In genomic region chr15:76930831-76931396, GRCh38 we compare ENCODE assay signal across 8 cellular contexts. TPM values are rescaled to one million over a fixed set of nuclear protein-coding genes. Genes with fewer than 3 reads are reported as not detected.
DNase-seq lines count a peak whose midpoint lies in the region; ATAC-seq and TF ChIP-seq lines count a peak whose summit lies in the region.

No MANE protein-coding gene starts in this region.

- H3K27ac ChIP-seq in CD4-positive, alpha-beta T cell (ENCODE audit: low read depth, low read length), result no peak overlapping the region

- no peak for TF ChIP-seq CTCF in CD4-positive, alpha-beta T cell (IDR thresholded peaks at IDR 0.05)
- TF ChIP-seq CTCF in chondrocyte (IDR thresholded peaks at IDR 0.05), result no peak

- peaks cover 34% of the 10 kb centered on the region for H3K36me3 Mint-ChIP-seq in CD4-positive, alpha-beta T cell (ENCODE audit: low read depth)
- H3K36me3 Mint-ChIP-seq in chondrocyte (ENCODE audit: low read depth), result peaks cover 5% of the 10 kb centered on the region
- peaks cover 9% of the 10 kb centered on the region for H3K36me3 Mint-ChIP-seq in natural killer cell treated with Interleukin-12 subunit alpha and Interleukin-12 subunit beta and Interleukin-15 and Interleukin-18, amount 100 ng/mL, for 72 hours

- CTCF ChIA-PET in CD4-positive, alpha-beta T cell (lab: Charles Lee), result no interaction called here

- no peaks in the 10 kb centered on the region for H3K9me3 Mint-ChIP-seq in CD4-positive, alpha-beta T cell
- H3K9me3 Mint-ChIP-seq in chondrocyte (ENCODE audit: low read depth), result no peaks in the 10 kb centered on the region
- no peaks in the 10 kb centered on the region for H3K9me3 Mint-ChIP-seq in natural killer cell treated with Interleukin-12 subunit alpha and Interleukin-12 subunit beta and Interleukin-15 and Interleukin-18, amount 100 ng/mL, for 72 hours

- H3K27ac Mint-ChIP-seq in CD4-positive, alpha-beta T cell, result peak overlapping the region; percentile 91
- peak overlapping the region; percentile 19 for H3K27ac Mint-ChIP-seq in chondrocyte (ENCODE audit: unreplicated experiment)
- H3K27ac Mint-ChIP-seq in natural killer cell treated with Interleukin-12 subunit alpha and Interleukin-12 subunit beta and Interleukin-15 and Interleukin-18, amount 100 ng/mL, for 72 hours, result peak overlapping the region; percentile 69 to 87

- peaks cover 7% of the 10 kb centered on the region for H3K27me3 Mint-ChIP-seq in CD4-positive, alpha-beta T cell
- peaks cover 6% of the 10 kb centered on the region for H3K27me3 Mint-ChIP-seq in chondrocyte (ENCODE audit: low read depth)
- peaks cover 0 to 5% of the 10 kb centered on the region in 2 donors for H3K27me3 Mint-ChIP-seq in natural killer cell treated with Interleukin-12 subunit alpha and Interleukin-12 subunit beta and Interleukin-15 and Interleukin-18, amount 100 ng/mL, for 72 hours

- intact Hi-C loops in CD4-positive, alpha-beta T cell (cut with DNase I, micrococcal nuclease), result loop anchor here (1.0 to 10.0 kb wide), 6 partner anchors 26 to 1506 kb away; partner anchors contain the start of genes PSTPIP1 (in 2 of the 2), SCAPER (in 2 of the 2), HMG20A (in 1 of the 2) and IREB2 (in 1 of the 2)

- POLR2A ChIA-PET in CD4-positive, alpha-beta T cell (lab: Charles Lee), result interaction anchor here (1.0 to 3.2 kb wide), 9 partner anchors 12 to 83 kb away, joined by 3 to 51 read pairs (median 4); partner anchors contain the start of genes PSTPIP1 and SCAPER

- no peaks in the 10 kb centered on the region for H3K9me3 ChIP-seq in CD4-positive, alpha-beta T cell (ENCODE audit: control insufficient read depth, low read length)

- peaks cover 41% of the 10 kb centered on the region for H3K4me1 Mint-ChIP-seq in CD4-positive, alpha-beta T cell (ENCODE audit: low read depth)
- peaks cover 17% of the 10 kb centered on the region for H3K4me1 Mint-ChIP-seq in chondrocyte (ENCODE audit: low read depth)
- peaks cover 14 to 18% of the 10 kb centered on the region in 2 donors for H3K4me1 Mint-ChIP-seq in natural killer cell treated with Interleukin-12 subunit alpha and Interleukin-12 subunit beta and Interleukin-15 and Interleukin-18, amount 100 ng/mL, for 72 hours (ENCODE audit: low read depth in 2 of 2)

- no peak for ATAC-seq in CD4-positive, alpha-beta T cell (ENCODE audit: poor library complexity)
- ATAC-seq in natural killer cell treated with Interleukin-12 subunit alpha and Interleukin-12 subunit beta and Interleukin-15 and Interleukin-18, amount 100 ng/mL, for 72 hours, result no peak
- ATAC-seq in GM19324 (IDR thresholded peaks at IDR 0.05; ENCODE audit: low FRiP score, unreplicated experiment) (no peak), GM21825 (IDR thresholded peaks at IDR 0.05; ENCODE audit: unreplicated experiment) (no peak)

- DNase-seq in CD4-positive, alpha-beta T cell, result no peak
- DNase-seq in Kasumi-1 (lab: John Stamatoyannopoulos, UW), result peak; percentile 17 to 52
- no peak for DNase-seq in chondrocyte (ENCODE audit: low spot score)
- no peak for DNase-seq in natural killer cell treated with Interleukin-12 subunit alpha and Interleukin-12 subunit beta and Interleukin-15 and Interleukin-18, amount 100 ng/mL, for 72 hours (ENCODE audit: low spot score)
- DNase-seq in NCI-H1105 treated with DMSO at 0.1 percent for 48 hours (lab: John Stamatoyannopoulos, UW), result no peak
- no peak for DNase-seq in hypothalamus (lab: John Stamatoyannopoulos, UW)

- no peaks in the 10 kb centered on the region for H3K27me3 ChIP-seq in CD4-positive, alpha-beta T cell (ENCODE audit: control insufficient read depth, insufficient read depth, low read length)

- peak overlapping the region; percentile 98 for H3K4me3 Mint-ChIP-seq in CD4-positive, alpha-beta T cell
- peak overlapping the region; percentile 83 for H3K4me3 Mint-ChIP-seq in chondrocyte (ENCODE audit: unreplicated experiment)
- H3K4me3 Mint-ChIP-seq in natural killer cell treated with Interleukin-12 subunit alpha and Interleukin-12 subunit beta and Interleukin-15 and Interleukin-18, amount 100 ng/mL, for 72 hours, result peak overlapping the region; percentile 79

RNA-seq across cellular contexts. Expression of gene RCN2, which starts 0.6 kb away (rescaled TPM):
- 10 to 100 TPM; 18.1 to 19.1 TPM for total RNA-seq in CD4-positive, alpha-beta T cell
- 70.4 to 99.2 TPM (median 72.1 TPM) in 3 replicates for total RNA-seq in chondrocyte
- 10 to 100 TPM; 25.5 to 32.2 TPM for total RNA-seq in natural killer cell treated with Interleukin-12 subunit alpha and Interleukin-12 subunit beta and Interleukin-15 and Interleukin-18, amount 100 ng/mL, for 72 hours

RNA-seq across cellular contexts. Expression of gene SCAPER, which starts 25.8 kb away (rescaled TPM):
- total RNA-seq in CD4-positive, alpha-beta T cell, result 10 to 100 TPM; 40.3 to 41.2 TPM
- 16.3 to 19.3 TPM (median 17.3 TPM) in 3 replicates for total RNA-seq in chondrocyte
- 10 to 100 TPM; 52.9 to 72.8 TPM for total RNA-seq in natural killer cell treated with Interleukin-12 subunit alpha and Interleukin-12 subunit beta and Interleukin-15 and Interleukin-18, amount 100 ng/mL, for 72 hours

Comparison
In these comparisons a context has a peak if more than half of its experiments do, and no peak if none do; other contexts are left out.
1. DNase-seq: peak in Kasumi-1 (2 of 2); none in CD4-positive, alpha-beta T cell (0 of 10), chondrocyte (single experiment), natural killer cell treated with Interleukin-12 subunit alpha and Interleukin-12 subunit beta and Interleukin-15 and Interleukin-18, amount 100 ng/mL, for 72 hours (single experiment), NCI-H1105 treated with DMSO at 0.1 percent for 48 hours (single experiment) and hypothalamus (0 of 51).
2. H3K27ac Mint-ChIP-seq: peak in every context shown above with its lines; median percentile 91 in CD4-positive, alpha-beta T cell; 78 in natural killer cell treated with Interleukin-12 subunit alpha and Interleukin-12 subunit beta and Interleukin-15 and Interleukin-18, amount 100 ng/mL, for 72 hours; 19 in chondrocyte.
3. Peak in every context shown above with its lines, with median percentiles within 50 percentile points of each other: H3K4me3 Mint-ChIP-seq.